In genomic region chr12:113980537-113981337, GRCh38 we compare ENCODE assay signal across 8 cellular contexts. TPM values are rescaled to one million over a fixed set of nuclear protein-coding genes. Genes with fewer than 3 reads are reported as not detected.
DNase-seq lines count a peak whose midpoint lies in the region; ATAC-seq and TF ChIP-seq lines count a peak whose summit lies in the region.

No MANE protein-coding gene starts in this region.

- no peaks in the 10 kb centered on the region for H3K4me1 ChIP-seq in foreskin keratinocyte
- no peaks in the 10 kb centered on the region for H3K4me1 ChIP-seq in osteoblast (ENCODE audit: insufficient read depth, low read length)

- H3K27me3 ChIP-seq in foreskin keratinocyte: no peaks in the 10 kb centered on the region
- H3K27me3 ChIP-seq in osteoblast (ENCODE audit: insufficient read depth, low read length): no peaks in the 10 kb centered on the region

- DNase-seq in DMS153 (lab: John Stamatoyannopoulos, UW) (peak; percentile 75), NCI-H226 (peak; percentile 9), foreskin keratinocyte (peak; percentile 13 to 42), osteoblast (ENCODE audit: insufficient read length, low spot score, missing footprints) (peak; percentile 63)
- DNase-seq in activated CD4-positive, alpha-beta T cell treated with anti-CD3 and anti-CD28 coated beads, Interleukin-2, amount 50 U/mL, for 1 hour: peak; percentile 8

- H2AFZ ChIP-seq in osteoblast (ENCODE audit: low read length): no peak overlapping the region

- H3K4me3 ChIP-seq in osteoblast (ENCODE audit: insufficient read depth, low read length): no peak overlapping the region

- TF ChIP-seq CTCF in foreskin keratinocyte (conservative IDR thresholded peaks at IDR 0.05) (peak; percentile 95), osteoblast (IDR thresholded peaks at IDR 0.05; ENCODE audit: extremely low read depth, low read depth, low read length) (peak; percentile 99)

- H4K20me1 ChIP-seq in osteoblast (ENCODE audit: insufficient read depth, low read length): no peaks in the 10 kb centered on the region

- no peak overlapping the region for H3K27ac ChIP-seq in foreskin keratinocyte
- no peak overlapping the region for H3K27ac ChIP-seq in osteoblast (ENCODE audit: low read depth, low read length)

- H3K79me2 ChIP-seq in osteoblast (ENCODE audit: insufficient read depth, low read length): no peaks in the 10 kb centered on the region

- no peaks in the 10 kb centered on the region for H3K36me3 ChIP-seq in osteoblast (ENCODE audit: insufficient read depth, low read length)

- ATAC-seq in HG02798 (IDR thresholded peaks at IDR 0.05; ENCODE audit: poor library complexity, unreplicated experiment) (peak; percentile 39), foreskin keratinocyte (peak; percentile 73), HG03095 (IDR thresholded peaks at IDR 0.05; ENCODE audit: unreplicated experiment) (no peak), HG03039 (IDR thresholded peaks at IDR 0.05; ENCODE audit: unreplicated experiment) (no peak)

- H3K4me2 ChIP-seq in osteoblast (ENCODE audit: insufficient read depth, low read length): no peak overlapping the region

- no peaks in the 10 kb centered on the region for H3K9me3 ChIP-seq in osteoblast (ENCODE audit: low read depth, low read length)

RNA-seq across cellular contexts. Expression of gene RBM19, which starts 14.6 kb away (rescaled TPM):
- total RNA-seq in foreskin keratinocyte (27.5 and 29.8 TPM in 2 replicates), osteoblast (21.2 and 27.5 TPM in 2 replicates)
- 15.0 and 16.2 TPM in 2 replicates for polyA plus RNA-seq in foreskin keratinocyte

Comparison
In these comparisons a context has a peak if more than half of its experiments do, and no peak if none do; other contexts are left out.
1. DNase-seq: peak in every context shown above with its lines; median percentile 75 in DMS153; 63 in osteoblast; 28 in foreskin keratinocyte; 9 in NCI-H226; 8 in activated CD4-positive, alpha-beta T cell treated with anti-CD3 and anti-CD28 coated beads, Interleukin-2, amount 50 U/mL, for 1 hour.
2. ATAC-seq: peak in HG02798 (single experiment) and foreskin keratinocyte (single experiment); none in HG03095 (single experiment) and HG03039 (single experiment).